Comparison of ENCODE assay signal across 3 cellular contexts in the genomic region with DNA sequence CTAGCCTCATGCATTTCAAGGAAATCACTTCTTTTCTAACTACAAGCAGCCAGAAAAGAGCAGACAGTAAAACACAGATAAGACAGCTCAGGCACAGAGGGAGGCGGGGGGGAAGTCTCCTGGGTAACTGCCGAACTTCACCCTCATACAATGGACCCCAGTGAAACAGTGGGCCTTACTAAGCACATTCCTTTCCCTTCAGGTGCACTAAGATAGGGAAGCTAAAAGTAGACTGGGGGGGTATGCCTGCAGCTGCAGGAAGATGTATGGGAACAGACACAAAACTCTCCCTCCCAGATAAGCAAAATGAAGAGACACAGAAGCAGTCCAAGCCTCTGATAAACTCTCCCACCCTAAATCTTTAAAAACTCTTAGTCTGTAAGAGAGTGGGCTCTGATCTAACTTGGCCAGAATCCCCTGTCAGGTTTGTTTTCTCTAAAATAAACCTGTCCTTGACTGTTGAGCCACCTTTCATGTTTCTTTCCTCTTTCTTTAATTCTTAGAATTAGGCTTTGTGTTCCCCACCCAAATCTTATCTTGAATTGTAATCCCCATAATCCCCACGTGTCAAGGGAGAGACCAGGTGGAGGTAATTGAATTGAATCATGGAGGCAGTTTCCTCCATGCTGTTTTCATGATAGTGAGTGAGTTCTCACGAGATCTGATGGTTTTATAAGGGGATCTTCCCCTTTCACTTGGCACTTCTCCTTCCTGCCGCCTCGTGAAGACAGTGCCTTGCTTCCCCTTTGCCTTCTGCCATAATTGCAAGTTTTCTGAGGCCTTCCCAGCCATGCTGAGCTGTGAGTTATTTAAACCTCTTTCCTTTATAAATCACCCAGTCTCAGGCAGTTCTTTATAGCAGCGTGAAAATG. TPM values are rescaled to one million over a fixed set of nuclear protein-coding genes. Genes with fewer than 3 reads are reported as not detected.
"Had no signal": no experiment of that assay in that cellular context is flagged by ENCODE, and none has a peak within 500 bp of the region (broad histone marks: within the 10 kb centered on the region; RNA-seq: fewer than 3 reads in every experiment).

No MANE protein-coding gene starts in this region.

RNA-seq across cellular contexts. Expression of gene CFP, which starts 46.5 kb away (rescaled TPM):
- total RNA-seq: M059J had no signal

RNA-seq across cellular contexts. Expression of gene SYN1, which starts 56.6 kb away (rescaled TPM):
- total RNA-seq: breast epithelium, PC-9 had no signal
